In the genomic region with DNA sequence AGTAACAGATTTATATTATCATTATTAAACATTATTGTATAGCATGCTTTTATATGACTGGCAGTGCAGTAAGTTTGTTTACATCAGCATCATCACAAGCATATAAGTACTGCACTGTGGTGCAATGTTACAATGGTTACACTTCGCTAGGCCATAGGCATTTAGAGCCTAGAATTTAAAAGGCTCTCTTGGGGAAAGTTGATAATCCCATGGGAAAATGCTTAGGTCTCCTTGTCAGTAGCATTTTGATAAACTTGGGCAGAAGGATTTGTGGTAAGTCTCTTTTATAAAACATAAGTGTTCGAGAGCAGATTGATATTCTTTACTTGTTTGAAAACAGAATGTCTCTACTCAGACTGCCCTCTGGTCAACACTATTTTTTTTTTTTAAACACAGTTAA, we compare ENCODE assay signal across 20 cellular contexts.
"Had no signal": no experiment of that assay in that cellular context is flagged by ENCODE, and none has a peak within 500 bp of the region (broad histone marks: within the 10 kb centered on the region; RNA-seq: fewer than 3 reads in every experiment).

No MANE protein-coding gene starts in this region.

- H3K36me3 ChIP-seq: colonic mucosa, neutrophil had no signal

- H3K27me3 ChIP-seq: colonic mucosa, heart right ventricle, neutrophil, thyroid gland had no signal

- H3K27me3 Mint-ChIP-seq: activated CD4-positive, alpha-beta memory T cell treated with anti-CD3 and anti-CD28 coated beads, Interleukin-2, amount 10 ng/mL, durations not matched to agents 7 days and 5 days; activated CD8-positive, alpha-beta memory T cell treated with anti-CD3 and anti-CD28 coated beads, Interleukin-2, amount 10 ng/mL, durations not matched to agents 7 days and 5 days; activated naive CD8-positive, alpha-beta T cell treated with anti-CD3 and anti-CD28 coated beads for 36 hours; activated T-helper 17 cell treated with anti-CD3 and anti-CD28 coated beads, Interleukin-2, amount 50 U/mL, for 72 hours had no signal

- H3K4me3 Mint-ChIP-seq: activated CD4-positive, alpha-beta memory T cell treated with anti-CD3 and anti-CD28 coated beads, Interleukin-2, amount 10 ng/mL, durations not matched to agents 7 days and 5 days; activated CD8-positive, alpha-beta memory T cell treated with anti-CD3 and anti-CD28 coated beads, Interleukin-2, amount 10 ng/mL, durations not matched to agents 7 days and 5 days; activated naive CD8-positive, alpha-beta T cell treated with anti-CD3 and anti-CD28 coated beads for 36 hours; activated T-helper 17 cell treated with anti-CD3 and anti-CD28 coated beads, Interleukin-2, amount 50 U/mL, for 72 hours; immature natural killer cell; natural killer cell; T-helper 1 cell treated with Interleukin-12 subunit alpha and Interleukin-12 subunit beta and Interleukin-4 antibody, amounts not matched to agents 30 μg/mL and 1 μg/mL, for 36 hours had no signal

- H3K79me2 ChIP-seq: parathyroid adenoma had no signal

- H3K9me3 ChIP-seq: colonic mucosa, neutrophil, thyroid gland had no signal

- DNase-seq: activated CD4-positive, alpha-beta memory T cell treated with anti-CD3 and anti-CD28 coated beads, Interleukin-2, amount 10 ng/mL, durations not matched to agents 7 days and 5 days; activated CD4-positive, alpha-beta T cell treated with anti-CD3 and anti-CD28 coated beads for 4 hours; activated CD8-positive, alpha-beta memory T cell treated with anti-CD3 and anti-CD28 coated beads, Interleukin-2, amount 10 ng/mL, durations not matched to agents 7 days and 5 days; activated naive CD4-positive, alpha-beta T cell; activated naive CD8-positive, alpha-beta T cell treated with anti-CD3 and anti-CD28 coated beads for 36 hours; activated T-cell treated with anti-CD3 and anti-CD28 coated beads, Interleukin-2, amount 50 U/mL, for 1 hour; caudate nucleus; colonic mucosa; heart right ventricle; immature natural killer cell; natural killer cell; stimulated activated CD4-positive, alpha-beta T cell treated with anti-CD3 and anti-CD28 coated beads, Interleukin-12 subunit alpha, Interleukin-12 subunit beta, amount 100 ng/mL, for 4 hours; stimulated activated CD4-positive, alpha-beta T cell treated with anti-CD3 and anti-CD28 coated beads, Interleukin-2, amount 100 ng/mL, for 24 hours; stimulated activated naive CD4-positive, alpha-beta T cell treated with Interleukin-2 at 50 U/mL for 16 hours; thyroid gland had no signal

- H3K36me3 Mint-ChIP-seq: natural killer cell had no signal

- H3K27ac ChIP-seq: colonic mucosa, heart right ventricle, neutrophil, parathyroid adenoma, thyroid gland, VCaP had no signal

- H3K9me3 Mint-ChIP-seq: activated T-helper 17 cell treated with anti-CD3 and anti-CD28 coated beads, Interleukin-2, amount 50 U/mL, for 72 hours had no signal

- H3K4me3 ChIP-seq: colonic mucosa, heart right ventricle, thyroid gland had no signal

- H3K4me1 ChIP-seq: colonic mucosa, parathyroid adenoma, thyroid gland had no signal

- H3K27ac Mint-ChIP-seq: activated CD4-positive, alpha-beta memory T cell treated with anti-CD3 and anti-CD28 coated beads, Interleukin-2, amount 10 ng/mL, durations not matched to agents 7 days and 5 days; activated CD8-positive, alpha-beta memory T cell treated with anti-CD3 and anti-CD28 coated beads, Interleukin-2, amount 10 ng/mL, durations not matched to agents 7 days and 5 days; activated naive CD8-positive, alpha-beta T cell treated with anti-CD3 and anti-CD28 coated beads for 36 hours; activated T-helper 17 cell treated with anti-CD3 and anti-CD28 coated beads, Interleukin-2, amount 50 U/mL, for 72 hours; immature natural killer cell; natural killer cell; T-helper 1 cell treated with Interleukin-12 subunit alpha and Interleukin-12 subunit beta and Interleukin-4 antibody, amounts not matched to agents 30 μg/mL and 1 μg/mL, for 36 hours had no signal

- H2AFZ ChIP-seq: parathyroid adenoma had no signal

- ATAC-seq: activated CD8-positive, alpha-beta memory T cell treated with anti-CD3 and anti-CD28 coated beads, Interleukin-2, amount 10 ng/mL, durations not matched to agents 7 days and 5 days; activated T-helper 17 cell treated with anti-CD3 and anti-CD28 coated beads, Interleukin-2, amount 50 U/mL, for 72 hours; heart right ventricle; natural killer cell had no signal
